In the genomic region with DNA sequence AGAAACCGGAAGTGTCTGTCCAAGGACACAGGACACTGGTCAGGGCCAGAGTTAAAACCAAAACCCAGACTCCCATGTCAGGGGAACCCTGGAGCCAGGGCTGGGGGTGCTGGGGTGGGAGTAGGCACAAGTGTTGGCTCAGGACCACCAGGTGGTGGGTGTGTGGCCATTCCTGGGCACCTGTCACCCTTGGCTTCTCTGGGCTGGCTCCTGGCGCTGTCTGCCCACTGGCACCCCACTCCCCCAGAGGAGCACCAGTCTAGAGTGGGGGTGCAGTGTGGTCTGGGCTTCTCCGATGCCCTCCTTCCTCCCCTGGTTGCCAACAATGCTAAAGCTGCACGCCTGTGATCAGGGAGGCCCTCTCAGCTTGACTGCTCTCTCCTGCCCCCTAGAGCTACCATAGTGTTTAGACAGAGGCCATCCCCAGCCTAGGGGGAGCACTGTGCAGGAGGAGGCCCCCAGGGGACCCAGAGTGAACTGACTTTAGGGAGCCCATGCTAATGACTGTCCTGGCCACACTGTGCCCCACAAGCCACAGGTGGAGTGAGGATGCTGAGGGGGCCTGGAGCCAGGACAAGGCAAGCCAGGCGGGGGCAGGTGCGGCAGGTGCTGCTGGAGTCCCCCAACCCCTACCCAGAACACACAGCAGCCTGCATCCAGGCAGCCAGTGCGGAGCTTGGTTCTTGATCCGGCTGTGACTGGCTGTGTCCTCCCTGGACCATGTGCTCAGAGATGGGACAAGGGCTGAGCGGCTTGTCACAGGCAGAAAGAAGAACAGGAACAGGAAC, we compare ENCODE assay signal across 8 cellular contexts. TPM values are rescaled to one million over a fixed set of nuclear protein-coding genes. Genes with fewer than 3 reads are reported as not detected.
A peak's percentile ranks its signal among the peaks of the same experiment; 100 is the strongest.
DNase-seq lines count a peak whose midpoint lies in the region; ATAC-seq and TF ChIP-seq lines count a peak whose summit lies in the region.

No MANE protein-coding gene starts in this region.

- H3K4me2 ChIP-seq in GM23338 = no peak overlapping the region

- H3K4me1 ChIP-seq in GM23338 (ENCODE audit: insufficient read depth) = no peaks in the 10 kb centered on the region

- DNase-seq in stimulated activated CD4-positive, alpha-beta T cell treated with anti-CD3 and anti-CD28 coated beads, Interleukin-2, amount 100 ng/mL, for 24 hours = peak; percentile 31 to 40
- no peak for DNase-seq in stimulated activated CD4-positive, alpha-beta T cell treated with anti-CD3 and anti-CD28 coated beads, Interleukin-1b, Interleukin-23, amount 100 ng/mL, for 48 hours
- DNase-seq in GM23338 (ENCODE audit: low spot score) = peak; percentile 86
- peak; percentile 21 for DNase-seq in NCI-H1694 treated with DMSO at 0.1 percent for 48 hours (lab: John Stamatoyannopoulos, UW)
- DNase-seq in amniotic epithelial cell (ENCODE audit: low read depth) = peak; percentile 3
- peak; percentile 77 for DNase-seq in left kidney (ENCODE audit: low read depth, low spot score)
- DNase-seq in NCI-H2107 treated with DMSO at 0.1 percent for 48 hours (lab: John Stamatoyannopoulos, UW; ENCODE audit: unreplicated experiment) = no peak
- no peak for DNase-seq in T1000 (lab: John Stamatoyannopoulos, UW)

- no peak overlapping the region for H3K27ac ChIP-seq in GM23338 (ENCODE audit: low read depth)

- no peaks in the 10 kb centered on the region; the same call in 2 of the 3 replicates for H3K36me3 Mint-ChIP-seq in GM23338 (ENCODE audit: low read depth)

- no peak overlapping the region for H3K4me3 ChIP-seq in GM23338

- H3K79me2 ChIP-seq in GM23338 (replicated peaks; ENCODE audit: insufficient read depth) = no peaks in the 10 kb centered on the region

- peak; percentile 89 for ATAC-seq in GM23338

- TF ChIP-seq CTCF in GM23338 (conservative IDR thresholded peaks at IDR 0.05; ENCODE audit: low read depth in 2 of 2) = peak; percentile 70 to 89

- peaks cover 10% of the 10 kb centered on the region for H3K27me3 Mint-ChIP-seq in GM23338 (ENCODE audit: insufficient read depth, low read depth, poor library complexity)

- H2AFZ ChIP-seq in GM23338 = peak overlapping the region; percentile 63

- peaks cover 20% of the 10 kb centered on the region for H3K4me1 Mint-ChIP-seq in GM23338

- H4K20me1 ChIP-seq in GM23338 (replicated peaks; ENCODE audit: insufficient read depth) = no peaks in the 10 kb centered on the region

- H3K9me3 Mint-ChIP-seq in GM23338 = no peaks in the 10 kb centered on the region; the same call in 2 of the 3 replicates

- no peaks in the 10 kb centered on the region for H3K36me3 ChIP-seq in GM23338 (ENCODE audit: insufficient read depth)

- H3F3A ChIP-seq in GM23338 (replicated peaks; ENCODE audit: low read depth) = no peaks in the 10 kb centered on the region

- no peaks in the 10 kb centered on the region for H3K9me2 ChIP-seq in GM23338 (ENCODE audit: insufficient read depth)

- H3K27me3 ChIP-seq in GM23338 (ENCODE audit: insufficient read depth) = no peaks in the 10 kb centered on the region

- H3K4me3 Mint-ChIP-seq in GM23338 = no peak overlapping the region

- H3K27ac Mint-ChIP-seq in GM23338 = no peak overlapping the region; the same call in 1 of the 2 replicates

TF ChIP-seq in GM23338, 12 proteins besides CTCF, POLR2A, EP300 and RAD21 (continues in another document):
- no peak for TF ChIP-seq ZNF114 (CRISPR knock-in tag; IDR thresholded peaks at IDR 0.05)
- TF ChIP-seq, protein P1, sequence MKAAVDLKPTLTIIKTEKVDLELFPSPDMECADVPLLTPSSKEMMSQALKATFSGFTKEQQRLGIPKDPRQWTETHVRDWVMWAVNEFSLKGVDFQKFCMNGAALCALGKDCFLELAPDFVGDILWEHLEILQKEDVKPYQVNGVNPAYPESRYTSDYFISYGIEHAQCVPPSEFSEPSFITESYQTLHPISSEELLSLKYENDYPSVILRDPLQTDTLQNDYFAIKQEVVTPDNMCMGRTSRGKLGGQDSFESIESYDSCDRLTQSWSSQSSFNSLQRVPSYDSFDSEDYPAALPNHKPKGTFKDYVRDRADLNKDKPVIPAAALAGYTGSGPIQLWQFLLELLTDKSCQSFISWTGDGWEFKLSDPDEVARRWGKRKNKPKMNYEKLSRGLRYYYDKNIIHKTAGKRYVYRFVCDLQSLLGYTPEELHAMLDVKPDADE (IDR thresholded peaks at IDR 0.05) = no peak
- TF ChIP-seq, protein P2, sequence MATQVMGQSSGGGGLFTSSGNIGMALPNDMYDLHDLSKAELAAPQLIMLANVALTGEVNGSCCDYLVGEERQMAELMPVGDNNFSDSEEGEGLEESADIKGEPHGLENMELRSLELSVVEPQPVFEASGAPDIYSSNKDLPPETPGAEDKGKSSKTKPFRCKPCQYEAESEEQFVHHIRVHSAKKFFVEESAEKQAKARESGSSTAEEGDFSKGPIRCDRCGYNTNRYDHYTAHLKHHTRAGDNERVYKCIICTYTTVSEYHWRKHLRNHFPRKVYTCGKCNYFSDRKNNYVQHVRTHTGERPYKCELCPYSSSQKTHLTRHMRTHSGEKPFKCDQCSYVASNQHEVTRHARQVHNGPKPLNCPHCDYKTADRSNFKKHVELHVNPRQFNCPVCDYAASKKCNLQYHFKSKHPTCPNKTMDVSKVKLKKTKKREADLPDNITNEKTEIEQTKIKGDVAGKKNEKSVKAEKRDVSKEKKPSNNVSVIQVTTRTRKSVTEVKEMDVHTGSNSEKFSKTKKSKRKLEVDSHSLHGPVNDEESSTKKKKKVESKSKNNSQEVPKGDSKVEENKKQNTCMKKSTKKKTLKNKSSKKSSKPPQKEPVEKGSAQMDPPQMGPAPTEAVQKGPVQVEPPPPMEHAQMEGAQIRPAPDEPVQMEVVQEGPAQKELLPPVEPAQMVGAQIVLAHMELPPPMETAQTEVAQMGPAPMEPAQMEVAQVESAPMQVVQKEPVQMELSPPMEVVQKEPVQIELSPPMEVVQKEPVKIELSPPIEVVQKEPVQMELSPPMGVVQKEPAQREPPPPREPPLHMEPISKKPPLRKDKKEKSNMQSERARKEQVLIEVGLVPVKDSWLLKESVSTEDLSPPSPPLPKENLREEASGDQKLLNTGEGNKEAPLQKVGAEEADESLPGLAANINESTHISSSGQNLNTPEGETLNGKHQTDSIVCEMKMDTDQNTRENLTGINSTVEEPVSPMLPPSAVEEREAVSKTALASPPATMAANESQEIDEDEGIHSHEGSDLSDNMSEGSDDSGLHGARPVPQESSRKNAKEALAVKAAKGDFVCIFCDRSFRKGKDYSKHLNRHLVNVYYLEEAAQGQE (IDR thresholded peaks at IDR 0.05; ENCODE audit: unreplicated experiment) = no peak
- no peak for TF ChIP-seq ZNF331 (CRISPR knock-in tag; IDR thresholded peaks at IDR 0.05; ENCODE audit: low read depth)
- TF ChIP-seq JUNB (IDR thresholded peaks at IDR 0.05; ENCODE audit: unreplicated experiment) = no peak
- no peak for TF ChIP-seq STAT1 (IDR thresholded peaks at IDR 0.05; ENCODE audit: unreplicated experiment)
- no peak for TF ChIP-seq EZH2phosphoT487 (IDR thresholded peaks at IDR 0.05; ENCODE audit: unreplicated experiment)
- TF ChIP-seq CREB1 (CRISPR knock-in tag; IDR thresholded peaks at IDR 0.05; ENCODE audit: low read depth) = no peak

RNA-seq across cellular contexts. Expression of a gene that starts 11.0 kb away (rescaled TPM):
- 34.6 and 37.8 TPM in 2 replicates for total RNA-seq in GM23338 (2014; rRNA removed; shearing (Covaris generic))
- polyA plus RNA-seq in GM23338 (2016; fragmentation: Nextera tagmentation; extraction: Ambion mirVana) = 8.0 and 8.1 TPM in 2 replicates

Comparison
In these comparisons a context has a peak if more than half of its experiments do, and no peak if none do; other contexts are left out.
1. DNase-seq: peak in stimulated activated CD4-positive, alpha-beta T cell treated with anti-CD3 and anti-CD28 coated beads, Interleukin-2, amount 100 ng/mL, for 24 hours (2 of 2), GM23338 (single experiment), NCI-H1694 treated with DMSO at 0.1 percent for 48 hours (single experiment), amniotic epithelial cell (single experiment) and left kidney (single experiment); none in stimulated activated CD4-positive, alpha-beta T cell treated with anti-CD3 and anti-CD28 coated beads, Interleukin-1b, Interleukin-23, amount 100 ng/mL, for 48 hours (single experiment), NCI-H2107 treated with DMSO at 0.1 percent for 48 hours (single experiment) and T1000 (single experiment).